Comparison of ENCODE assay signal across 38 cellular contexts in the genomic region with DNA sequence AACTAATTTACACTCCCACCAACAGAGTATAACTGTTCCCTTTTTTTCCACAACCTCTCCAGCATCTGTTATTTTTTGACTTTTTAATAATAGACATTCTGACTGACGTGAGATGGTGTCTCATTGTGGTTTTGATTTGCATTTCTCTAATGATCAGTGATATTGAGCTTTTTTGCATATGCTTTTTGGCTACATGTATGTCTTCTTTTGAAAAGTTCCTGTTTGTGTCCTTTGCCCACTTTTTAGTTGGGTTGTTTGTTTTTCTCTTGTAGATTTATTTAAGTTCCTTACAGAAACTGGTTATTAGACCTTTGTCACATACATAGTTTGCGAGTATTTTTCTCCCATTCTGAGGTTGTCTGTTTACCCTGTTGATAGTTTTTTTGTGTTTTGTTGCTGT.
"Had no signal": no experiment of that assay in that cellular context is flagged by ENCODE, and none has a peak within 500 bp of the region (broad histone marks: within the 10 kb centered on the region; RNA-seq: fewer than 3 reads in every experiment).

No MANE protein-coding gene starts in this region.

- H3K9me3 Mint-ChIP-seq: activated naive CD4-positive, alpha-beta T cell treated with anti-CD3 and anti-CD28 coated beads, Interleukin-2, amount 10 ng/mL, durations not matched to agents 7 days and 5 days; activated naive CD4-positive, alpha-beta T cell treated with anti-CD3 and anti-CD28 coated beads, Interleukin-2, amount 50 U/mL, for 72 hours; activated T-helper 1 cell treated with anti-CD3 and anti-CD28 coated beads, Interleukin-12 subunit alpha, Interleukin-12 subunit beta, Interleukin-2, Interleukin-4 antibody, amounts not matched to agents 30 ng/mL and 10 ng/mL and 1 ng/mL, durations not matched to agents 14 hours and 24 hours and 36 hours; activated T-helper 17 cell treated with anti-CD3 and anti-CD28 coated beads, Interleukin-2, amount 50 U/mL, for 72 hours; activated T-helper 2 cell treated with anti-CD3 and anti-CD28 coated beads, Interferon-gamma antibody, Interleukin-2, Interleukin-4, amounts not matched to agents 10 μg/mL and 5 μg/mL and 100 μg/mL, durations not matched to agents 14 hours and 24 hours and 36 hours; central memory CD8-positive, alpha-beta T cell had no signal

- H3K27ac ChIP-seq: adrenal gland, ascending aorta, body of pancreas, brain microvascular endothelial cell, breast epithelium, cardiac muscle cell had no signal

- H3K9me3 ChIP-seq: adrenal gland, body of pancreas had no signal

- ATAC-seq: activated naive CD4-positive, alpha-beta T cell treated with anti-CD3 and anti-CD28 coated beads, Interleukin-2, amount 50 U/mL, for 72 hours; activated naive CD8-positive, alpha-beta T cell treated with anti-CD3 and anti-CD28 coated beads, Interleukin-2, amount 50 U/mL, for 24 hours; activated T-cell treated with anti-CD3 and anti-CD28 coated beads, Interleukin-2, amount 50 U/mL, for 4 hours; activated T-cell treated with anti-CD3 and anti-CD28 coated beads, Interleukin-2, amount 50 U/mL, for 72 hours; activated T-helper 17 cell treated with anti-CD3 and anti-CD28 coated beads, Interleukin-2, amount 50 U/mL, for 72 hours; body of pancreas had no signal

- H3K4me1 Mint-ChIP-seq: activated naive CD4-positive, alpha-beta T cell treated with anti-CD3 and anti-CD28 coated beads, Interleukin-2, amount 10 ng/mL, durations not matched to agents 7 days and 5 days; activated naive CD4-positive, alpha-beta T cell treated with anti-CD3 and anti-CD28 coated beads, Interleukin-2, amount 50 U/mL, for 24 hours; activated naive CD8-positive, alpha-beta T cell treated with anti-CD3 and anti-CD28 coated beads for 36 hours; activated naive CD8-positive, alpha-beta T cell treated with anti-CD3 and anti-CD28 coated beads, Interleukin-2, amount 10 ng/mL, durations not matched to agents 7 days and 5 days; activated naive CD8-positive, alpha-beta T cell treated with anti-CD3 and anti-CD28 coated beads, Interleukin-2, amount 50 U/mL, for 24 hours; activated T-helper 17 cell treated with anti-CD3 and anti-CD28 coated beads, Interleukin-2, amount 50 U/mL, for 72 hours; brain; central memory CD8-positive, alpha-beta T cell had no signal

- H3K36me3 Mint-ChIP-seq: activated naive CD4-positive, alpha-beta T cell treated with anti-CD3 and anti-CD28 coated beads, Interleukin-2, amount 10 ng/mL, durations not matched to agents 7 days and 5 days; activated naive CD4-positive, alpha-beta T cell treated with anti-CD3 and anti-CD28 coated beads, Interleukin-2, amount 50 U/mL, for 24 hours; activated naive CD4-positive, alpha-beta T cell treated with anti-CD3 and anti-CD28 coated beads, Interleukin-2, amount 50 U/mL, for 72 hours; activated naive CD8-positive, alpha-beta T cell; activated naive CD8-positive, alpha-beta T cell treated with anti-CD3 and anti-CD28 coated beads for 36 hours; activated naive CD8-positive, alpha-beta T cell treated with anti-CD3 and anti-CD28 coated beads, Interleukin-2, amount 10 ng/mL, durations not matched to agents 7 days and 5 days; brain had no signal

- H3K4me1 ChIP-seq: adrenal gland, ascending aorta, body of pancreas, breast epithelium had no signal

- H3K4me3 ChIP-seq: adrenal gland, ascending aorta, body of pancreas, breast epithelium, cardiac muscle cell had no signal

- H3K4me3 Mint-ChIP-seq: activated naive CD4-positive, alpha-beta T cell treated with anti-CD3 and anti-CD28 coated beads for 36 hours; activated naive CD4-positive, alpha-beta T cell treated with anti-CD3 and anti-CD28 coated beads, Interleukin-2, amount 10 ng/mL, durations not matched to agents 7 days and 5 days; activated naive CD4-positive, alpha-beta T cell treated with anti-CD3 and anti-CD28 coated beads, Interleukin-2, amount 50 U/mL, for 24 hours; activated naive CD8-positive, alpha-beta T cell; activated naive CD8-positive, alpha-beta T cell treated with anti-CD3 and anti-CD28 coated beads for 36 hours; activated naive CD8-positive, alpha-beta T cell treated with anti-CD3 and anti-CD28 coated beads, Interleukin-2, amount 10 ng/mL, durations not matched to agents 7 days and 5 days; activated naive CD8-positive, alpha-beta T cell treated with anti-CD3 and anti-CD28 coated beads, Interleukin-2, amount 50 U/mL, for 24 hours; activated T-cell treated with anti-CD3 and anti-CD28 coated beads, Interleukin-2, amount 50 U/mL, for 24 hours; activated T-cell treated with anti-CD3 and anti-CD28 coated beads, Interleukin-2, amount 50 U/mL, for 4 hours; activated T-cell treated with anti-CD3 and anti-CD28 coated beads, Interleukin-2, amount 50 U/mL, for 72 hours; activated T-helper 1 cell treated with anti-CD3 and anti-CD28 coated beads, Interleukin-12 subunit alpha, Interleukin-12 subunit beta, Interleukin-2, Interleukin-4 antibody, amounts not matched to agents 30 ng/mL and 10 ng/mL and 1 ng/mL, durations not matched to agents 14 hours and 24 hours and 36 hours; activated T-helper 17 cell treated with anti-CD3 and anti-CD28 coated beads, Interleukin-2, amount 50 U/mL, for 72 hours; brain; central memory CD8-positive, alpha-beta T cell had no signal

- H3K36me3 ChIP-seq: adrenal gland, ascending aorta, brain microvascular endothelial cell, breast epithelium, cardiac muscle cell had no signal

- H3K27me3 ChIP-seq: ascending aorta, body of pancreas, brain microvascular endothelial cell, cardiac muscle cell had no signal

- H3K27ac Mint-ChIP-seq: activated naive CD4-positive, alpha-beta T cell treated with anti-CD3 and anti-CD28 coated beads for 36 hours; activated naive CD4-positive, alpha-beta T cell treated with anti-CD3 and anti-CD28 coated beads, Interleukin-2, amount 10 ng/mL, durations not matched to agents 7 days and 5 days; activated naive CD4-positive, alpha-beta T cell treated with anti-CD3 and anti-CD28 coated beads, Interleukin-2, amount 50 U/mL, for 24 hours; activated naive CD4-positive, alpha-beta T cell treated with anti-CD3 and anti-CD28 coated beads, Interleukin-2, amount 50 U/mL, for 72 hours; activated naive CD8-positive, alpha-beta T cell; activated naive CD8-positive, alpha-beta T cell treated with anti-CD3 and anti-CD28 coated beads for 36 hours; activated naive CD8-positive, alpha-beta T cell treated with anti-CD3 and anti-CD28 coated beads, Interleukin-2, amount 10 ng/mL, durations not matched to agents 7 days and 5 days; activated naive CD8-positive, alpha-beta T cell treated with anti-CD3 and anti-CD28 coated beads, Interleukin-2, amount 50 U/mL, for 24 hours; activated T-cell treated with anti-CD3 and anti-CD28 coated beads, Interleukin-2, amount 50 U/mL, for 24 hours; activated T-cell treated with anti-CD3 and anti-CD28 coated beads, Interleukin-2, amount 50 U/mL, for 72 hours; activated T-helper 1 cell treated with anti-CD3 and anti-CD28 coated beads, Interleukin-12 subunit alpha, Interleukin-12 subunit beta, Interleukin-2, Interleukin-4 antibody, amounts not matched to agents 30 ng/mL and 10 ng/mL and 1 ng/mL, durations not matched to agents 14 hours and 24 hours and 36 hours; activated T-helper 17 cell treated with anti-CD3 and anti-CD28 coated beads, Interleukin-2, amount 50 U/mL, for 72 hours; activated T-helper 2 cell treated with anti-CD3 and anti-CD28 coated beads, Interferon-gamma antibody, Interleukin-2, Interleukin-4, amounts not matched to agents 10 μg/mL and 5 μg/mL and 100 μg/mL, durations not matched to agents 14 hours and 24 hours and 36 hours; brain had no signal

- DNase-seq: activated effector memory CD4-positive, alpha-beta T cell treated with anti-CD3 and anti-CD28 coated beads, Interleukin-2, amount 50 U/mL, for 16 hours; activated effector memory CD4-positive, alpha-beta T cell treated with Interleukin-2 at 50 U/mL for 16 hours; activated gamma-delta T cell; activated gamma-delta T cell treated with Interleukin-2 at 50 U/mL for 16 hours; activated naive CD4-positive, alpha-beta T cell; activated naive CD4-positive, alpha-beta T cell treated with anti-CD3 and anti-CD28 coated beads for 36 hours; activated naive CD4-positive, alpha-beta T cell treated with anti-CD3 and anti-CD28 coated beads, Interleukin-2, amount 10 ng/mL, durations not matched to agents 7 days and 5 days; activated naive CD4-positive, alpha-beta T cell treated with anti-CD3 and anti-CD28 coated beads, Interleukin-2, amount 50 U/mL, for 16 hours; activated naive CD4-positive, alpha-beta T cell treated with Interleukin-2 at 50 U/mL for 16 hours; activated naive CD8-positive, alpha-beta T cell treated with anti-CD3 and anti-CD28 coated beads for 36 hours; activated naive CD8-positive, alpha-beta T cell treated with anti-CD3 and anti-CD28 coated beads, Interleukin-2, amount 10 ng/mL, durations not matched to agents 7 days and 5 days; activated naive CD8-positive, alpha-beta T cell treated with anti-CD3 and anti-CD28 coated beads, Interleukin-2, amount 50 U/mL, for 24 hours; activated T-cell treated with anti-CD3 and anti-CD28 coated beads, Interleukin-2, amount 50 U/mL, for 1 hour; activated T-cell treated with anti-CD3 and anti-CD28 coated beads, Interleukin-2, amount 50 U/mL, for 24 hours; activated T-cell treated with anti-CD3 and anti-CD28 coated beads, Interleukin-2, amount 50 U/mL, for 4 hours; activated T-cell treated with anti-CD3 and anti-CD28 coated beads, Interleukin-2, amount 50 U/mL, for 48 hours; activated T-cell treated with anti-CD3 and anti-CD28 coated beads, Interleukin-2, amount 50 U/mL, for 72 hours; adrenal gland; amniotic stem cell; amygdala; anterior cingulate cortex; aorta; body of pancreas; brain microvascular endothelial cell; caudate nucleus; central memory CD4-positive, alpha-beta T cell; cerebellar nuclear complex had no signal
